In genomic region chr11:1309498-1310314, GRCh38 we compare ENCODE assay signal across 1 cellular context.
TF ChIP-seq lines count a peak whose summit lies in the region.

TOLLIP (minus strand) TSS chr11:1309632; CDS start chr11:1309498, 134 bp downstream.

TF ChIP-seq in K562, 482 proteins besides CTCF, POLR2A, EP300 and RAD21 (continued from another document and continues in another):
- TF ChIP-seq, protein P1, sequence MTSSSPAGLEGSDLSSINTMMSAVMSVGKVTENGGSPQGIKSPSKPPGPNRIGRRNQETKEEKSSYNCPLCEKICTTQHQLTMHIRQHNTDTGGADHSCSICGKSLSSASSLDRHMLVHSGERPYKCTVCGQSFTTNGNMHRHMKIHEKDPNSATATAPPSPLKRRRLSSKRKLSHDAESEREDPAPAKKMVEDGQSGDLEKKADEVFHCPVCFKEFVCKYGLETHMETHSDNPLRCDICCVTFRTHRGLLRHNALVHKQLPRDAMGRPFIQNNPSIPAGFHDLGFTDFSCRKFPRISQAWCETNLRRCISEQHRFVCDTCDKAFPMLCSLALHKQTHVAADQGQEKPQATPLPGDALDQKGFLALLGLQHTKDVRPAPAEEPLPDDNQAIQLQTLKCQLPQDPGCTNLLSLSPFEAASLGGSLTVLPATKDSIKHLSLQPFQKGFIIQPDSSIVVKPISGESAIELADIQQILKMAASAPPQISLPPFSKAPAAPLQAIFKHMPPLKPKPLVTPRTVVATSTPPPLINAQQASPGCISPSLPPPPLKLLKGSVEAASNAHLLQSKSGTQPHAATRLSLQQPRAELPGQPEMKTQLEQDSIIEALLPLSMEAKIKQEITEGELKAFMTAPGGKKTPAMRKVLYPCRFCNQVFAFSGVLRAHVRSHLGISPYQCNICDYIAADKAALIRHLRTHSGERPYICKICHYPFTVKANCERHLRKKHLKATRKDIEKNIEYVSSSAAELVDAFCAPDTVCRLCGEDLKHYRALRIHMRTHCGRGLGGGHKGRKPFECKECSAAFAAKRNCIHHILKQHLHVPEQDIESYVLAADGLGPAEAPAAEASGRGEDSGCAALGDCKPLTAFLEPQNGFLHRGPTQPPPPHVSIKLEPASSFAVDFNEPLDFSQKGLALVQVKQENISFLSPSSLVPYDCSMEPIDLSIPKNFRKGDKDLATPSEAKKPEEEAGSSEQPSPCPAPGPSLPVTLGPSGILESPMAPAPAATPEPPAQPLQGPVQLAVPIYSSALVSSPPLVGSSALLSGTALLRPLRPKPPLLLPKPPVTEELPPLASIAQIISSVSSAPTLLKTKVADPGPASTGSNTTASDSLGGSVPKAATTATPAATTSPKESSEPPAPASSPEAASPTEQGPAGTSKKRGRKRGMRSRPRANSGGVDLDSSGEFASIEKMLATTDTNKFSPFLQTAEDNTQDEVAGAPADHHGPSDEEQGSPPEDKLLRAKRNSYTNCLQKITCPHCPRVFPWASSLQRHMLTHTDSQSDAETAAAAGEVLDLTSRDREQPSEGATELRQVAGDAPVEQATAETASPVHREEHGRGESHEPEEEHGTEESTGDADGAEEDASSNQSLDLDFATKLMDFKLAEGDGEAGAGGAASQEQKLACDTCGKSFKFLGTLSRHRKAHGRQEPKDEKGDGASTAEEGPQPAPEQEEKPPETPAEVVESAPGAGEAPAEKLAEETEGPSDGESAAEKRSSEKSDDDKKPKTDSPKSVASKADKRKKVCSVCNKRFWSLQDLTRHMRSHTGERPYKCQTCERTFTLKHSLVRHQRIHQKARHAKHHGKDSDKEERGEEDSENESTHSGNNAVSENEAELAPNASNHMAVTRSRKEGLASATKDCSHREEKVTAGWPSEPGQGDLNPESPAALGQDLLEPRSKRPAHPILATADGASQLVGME (CRISPR knock-in tag; IDR thresholded peaks at IDR 0.05): no peak
- TF ChIP-seq, protein P2, sequence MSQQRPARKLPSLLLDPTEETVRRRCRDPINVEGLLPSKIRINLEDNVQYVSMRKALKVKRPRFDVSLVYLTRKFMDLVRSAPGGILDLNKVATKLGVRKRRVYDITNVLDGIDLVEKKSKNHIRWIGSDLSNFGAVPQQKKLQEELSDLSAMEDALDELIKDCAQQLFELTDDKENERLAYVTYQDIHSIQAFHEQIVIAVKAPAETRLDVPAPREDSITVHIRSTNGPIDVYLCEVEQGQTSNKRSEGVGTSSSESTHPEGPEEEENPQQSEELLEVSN (IDR thresholded peaks at IDR 0.05; ENCODE audit: borderline replicate concordance in 1 of 2, extremely low read depth in 1 of 2, insufficient read depth in 1 of 2, insufficient read length in 1 of 2, low read depth in 1 of 2, low read length in 1 of 2, poor library complexity in 1 of 2, severe bottlenecking in 1 of 2): peak; percentile 81 to 88
- TF ChIP-seq, protein P3, sequence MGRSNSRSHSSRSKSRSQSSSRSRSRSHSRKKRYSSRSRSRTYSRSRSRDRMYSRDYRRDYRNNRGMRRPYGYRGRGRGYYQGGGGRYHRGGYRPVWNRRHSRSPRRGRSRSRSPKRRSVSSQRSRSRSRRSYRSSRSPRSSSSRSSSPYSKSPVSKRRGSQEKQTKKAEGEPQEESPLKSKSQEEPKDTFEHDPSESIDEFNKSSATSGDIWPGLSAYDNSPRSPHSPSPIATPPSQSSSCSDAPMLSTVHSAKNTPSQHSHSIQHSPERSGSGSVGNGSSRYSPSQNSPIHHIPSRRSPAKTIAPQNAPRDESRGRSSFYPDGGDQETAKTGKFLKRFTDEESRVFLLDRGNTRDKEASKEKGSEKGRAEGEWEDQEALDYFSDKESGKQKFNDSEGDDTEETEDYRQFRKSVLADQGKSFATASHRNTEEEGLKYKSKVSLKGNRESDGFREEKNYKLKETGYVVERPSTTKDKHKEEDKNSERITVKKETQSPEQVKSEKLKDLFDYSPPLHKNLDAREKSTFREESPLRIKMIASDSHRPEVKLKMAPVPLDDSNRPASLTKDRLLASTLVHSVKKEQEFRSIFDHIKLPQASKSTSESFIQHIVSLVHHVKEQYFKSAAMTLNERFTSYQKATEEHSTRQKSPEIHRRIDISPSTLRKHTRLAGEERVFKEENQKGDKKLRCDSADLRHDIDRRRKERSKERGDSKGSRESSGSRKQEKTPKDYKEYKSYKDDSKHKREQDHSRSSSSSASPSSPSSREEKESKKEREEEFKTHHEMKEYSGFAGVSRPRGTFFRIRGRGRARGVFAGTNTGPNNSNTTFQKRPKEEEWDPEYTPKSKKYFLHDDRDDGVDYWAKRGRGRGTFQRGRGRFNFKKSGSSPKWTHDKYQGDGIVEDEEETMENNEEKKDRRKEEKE (IDR thresholded peaks at IDR 0.05; ENCODE audit: borderline replicate concordance in 1 of 2, control insufficient read depth in 1 of 2, low read depth in 2 of 2, low read length in 1 of 2): no peak
- TF ChIP-seq ZBTB33 (CRISPR knock-in tag; IDR thresholded peaks at IDR 0.05) (peak; percentile 71), TFE3 (CRISPR knock-in tag; IDR thresholded peaks at IDR 0.05) (no peak; the same call in 1 of the 2 replicates), STAT5A (IDR thresholded peaks at IDR 0.05; ENCODE audit: borderline replicate concordance, low read length) (no peak), HDGF (IDR thresholded peaks at IDR 0.05) (no peak), SMARCA4 (IDR thresholded peaks at IDR 0.05) (no peak), FOXO4 (CRISPR knock-in tag; IDR thresholded peaks at IDR 0.05) (0 out of 2 replicates have a peak, but pooled peaks have one; percentile 44), JUN (IDR thresholded peaks at IDR 0.05; ENCODE audit: borderline replicate concordance, low read depth, low read length) (no peak; the same call in 1 of the 2 replicates), JUN (CRISPR knock-in tag; IDR thresholded peaks at IDR 0.05; ENCODE audit: borderline replicate concordance) (peak; percentile 5; the same call in 1 of the 2 replicates), ZNF583 (CRISPR knock-in tag; IDR thresholded peaks at IDR 0.05) (peak; percentile 56; the same call in 1 of the 2 replicates), KAT7 (CRISPR knock-in tag; IDR thresholded peaks at IDR 0.05; ENCODE audit: borderline replicate concordance) (no peak), E2F4 (CRISPR knock-in tag; IDR thresholded peaks at IDR 0.05; ENCODE audit: low read depth) (peak; percentile 17; the same call in 1 of the 2 replicates), SIN3A (IDR thresholded peaks at IDR 0.05; ENCODE audit: borderline replicate concordance in 2 of 2, control insufficient read depth in 1 of 2, low read depth in 2 of 2, low read length in 2 of 2) (peak; percentile 88 to 97; a peak in 3 of 4 replicates), ZNF263 (CRISPR knock-in tag; IDR thresholded peaks at IDR 0.05; ENCODE audit: borderline replicate concordance) (no peak), ZSCAN32 (CRISPR knock-in tag; IDR thresholded peaks at IDR 0.05) (no peak), ZNF785 (CRISPR knock-in tag; IDR thresholded peaks at IDR 0.05) (no peak), TAF1 (IDR thresholded peaks at IDR 0.05; ENCODE audit: control insufficient read depth, extremely low read depth, insufficient read depth, low read length, severe bottlenecking) (peak; percentile 42), RUNX1 (IDR thresholded peaks at IDR 0.05; ENCODE audit: low read depth) (no peak), ARID2 (IDR thresholded peaks at IDR 0.05) (no peak), RBM17 (IDR thresholded peaks at IDR 0.05; ENCODE audit: borderline replicate concordance, low read depth, low read length) (no peak), NCOA2 (IDR thresholded peaks at IDR 0.05; ENCODE audit: partially characterized antibody in 2 of 2) (no peak), ZFPM2 (CRISPR knock-in tag; IDR thresholded peaks at IDR 0.05) (no peak), GTF2E2 (tag; IDR thresholded peaks at IDR 0.05) (0 out of 2 replicates have a peak, but pooled peaks have one; percentile 37), ZNF24 (IDR thresholded peaks at IDR 0.05) (0 out of 2 replicates have a peak, but pooled peaks have one; percentile 8), DMBX1 (CRISPR knock-in tag; IDR thresholded peaks at IDR 0.05; ENCODE audit: borderline replicate concordance) (peak; percentile 78), MECOM (CRISPR knock-in tag; IDR thresholded peaks at IDR 0.05) (no peak), ETS2 (tag; IDR thresholded peaks at IDR 0.05; ENCODE audit: borderline replicate concordance, poor library complexity, severe bottlenecking) (no peak), EHMT2 (IDR thresholded peaks at IDR 0.05) (peak; percentile 16; the same call in 1 of the 2 replicates), SRSF9 (IDR thresholded peaks at IDR 0.05; ENCODE audit: borderline replicate concordance, low read depth, low read length) (no peak)
- TF ChIP-seq, protein P4, sequence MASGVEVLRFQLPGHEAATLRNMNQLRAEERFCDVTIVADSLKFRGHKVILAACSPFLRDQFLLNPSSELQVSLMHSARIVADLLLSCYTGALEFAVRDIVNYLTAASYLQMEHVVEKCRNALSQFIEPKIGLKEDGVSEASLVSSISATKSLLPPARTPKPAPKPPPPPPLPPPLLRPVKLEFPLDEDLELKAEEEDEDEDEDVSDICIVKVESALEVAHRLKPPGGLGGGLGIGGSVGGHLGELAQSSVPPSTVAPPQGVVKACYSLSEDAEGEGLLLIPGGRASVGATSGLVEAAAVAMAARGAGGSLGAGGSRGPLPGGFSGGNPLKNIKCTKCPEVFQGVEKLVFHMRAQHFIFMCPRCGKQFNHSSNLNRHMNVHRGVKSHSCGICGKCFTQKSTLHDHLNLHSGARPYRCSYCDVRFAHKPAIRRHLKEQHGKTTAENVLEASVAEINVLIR (CRISPR knock-in tag; IDR thresholded peaks at IDR 0.05): no peak
- TF ChIP-seq, protein P5, sequence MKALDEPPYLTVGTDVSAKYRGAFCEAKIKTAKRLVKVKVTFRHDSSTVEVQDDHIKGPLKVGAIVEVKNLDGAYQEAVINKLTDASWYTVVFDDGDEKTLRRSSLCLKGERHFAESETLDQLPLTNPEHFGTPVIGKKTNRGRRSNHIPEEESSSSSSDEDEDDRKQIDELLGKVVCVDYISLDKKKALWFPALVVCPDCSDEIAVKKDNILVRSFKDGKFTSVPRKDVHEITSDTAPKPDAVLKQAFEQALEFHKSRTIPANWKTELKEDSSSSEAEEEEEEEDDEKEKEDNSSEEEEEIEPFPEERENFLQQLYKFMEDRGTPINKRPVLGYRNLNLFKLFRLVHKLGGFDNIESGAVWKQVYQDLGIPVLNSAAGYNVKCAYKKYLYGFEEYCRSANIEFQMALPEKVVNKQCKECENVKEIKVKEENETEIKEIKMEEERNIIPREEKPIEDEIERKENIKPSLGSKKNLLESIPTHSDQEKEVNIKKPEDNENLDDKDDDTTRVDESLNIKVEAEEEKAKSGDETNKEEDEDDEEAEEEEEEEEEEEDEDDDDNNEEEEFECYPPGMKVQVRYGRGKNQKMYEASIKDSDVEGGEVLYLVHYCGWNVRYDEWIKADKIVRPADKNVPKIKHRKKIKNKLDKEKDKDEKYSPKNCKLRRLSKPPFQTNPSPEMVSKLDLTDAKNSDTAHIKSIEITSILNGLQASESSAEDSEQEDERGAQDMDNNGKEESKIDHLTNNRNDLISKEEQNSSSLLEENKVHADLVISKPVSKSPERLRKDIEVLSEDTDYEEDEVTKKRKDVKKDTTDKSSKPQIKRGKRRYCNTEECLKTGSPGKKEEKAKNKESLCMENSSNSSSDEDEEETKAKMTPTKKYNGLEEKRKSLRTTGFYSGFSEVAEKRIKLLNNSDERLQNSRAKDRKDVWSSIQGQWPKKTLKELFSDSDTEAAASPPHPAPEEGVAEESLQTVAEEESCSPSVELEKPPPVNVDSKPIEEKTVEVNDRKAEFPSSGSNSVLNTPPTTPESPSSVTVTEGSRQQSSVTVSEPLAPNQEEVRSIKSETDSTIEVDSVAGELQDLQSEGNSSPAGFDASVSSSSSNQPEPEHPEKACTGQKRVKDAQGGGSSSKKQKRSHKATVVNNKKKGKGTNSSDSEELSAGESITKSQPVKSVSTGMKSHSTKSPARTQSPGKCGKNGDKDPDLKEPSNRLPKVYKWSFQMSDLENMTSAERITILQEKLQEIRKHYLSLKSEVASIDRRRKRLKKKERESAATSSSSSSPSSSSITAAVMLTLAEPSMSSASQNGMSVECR (CRISPR knock-in tag; IDR thresholded peaks at IDR 0.05): peak; percentile 90
